In the genomic region with DNA sequence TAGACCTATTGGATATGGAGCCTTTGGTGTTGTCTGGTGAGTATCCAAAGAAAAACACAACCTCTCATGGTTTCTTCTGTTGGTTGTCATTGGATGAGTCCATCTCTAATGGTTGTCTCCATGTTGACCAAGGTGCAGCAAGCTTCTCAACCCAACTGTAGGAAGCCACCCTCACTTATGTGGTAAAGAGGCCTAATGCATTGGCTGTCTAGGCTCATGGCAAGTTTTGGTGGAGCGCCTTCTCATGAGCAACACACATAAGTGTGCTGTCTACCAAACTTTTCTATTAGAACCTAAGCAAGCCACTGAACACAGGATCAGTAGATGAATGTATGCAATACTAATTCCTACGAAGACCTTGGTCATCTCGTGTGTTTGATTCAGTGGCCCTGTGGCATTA, we compare ENCODE assay signal across 9 cellular contexts. TPM values are rescaled to one million over a fixed set of nuclear protein-coding genes. Genes with fewer than 3 reads are reported as not detected.
A peak's percentile ranks its signal among the peaks of the same experiment; 100 is the strongest.
DNase-seq lines count a peak whose midpoint lies in the region; ATAC-seq and TF ChIP-seq lines count a peak whose summit lies in the region.
"Had no signal": no experiment of that assay in that cellular context is flagged by ENCODE, and none has a peak within 500 bp of the region (broad histone marks: within the 10 kb centered on the region; RNA-seq: fewer than 3 reads in every experiment).

No MANE protein-coding gene starts in this region.

- no peak overlapping the region for H2BK20ac ChIP-seq in IMR-90 (ENCODE audit: low read depth, low read length)

- no peak overlapping the region; the same call in 1 of the 2 replicates for H2BK120ac ChIP-seq in IMR-90 (ENCODE audit: low read depth, low read length)

- no TSS peak for BruUV-seq in IMR-90 (replicated peaks; lab: Mats Ljungman, UMichigan)

- H4K91ac ChIP-seq in IMR-90 (ENCODE audit: insufficient read depth, low read depth, low read length) = no peak overlapping the region

- H4K20me1 ChIP-seq in IMR-90 (ENCODE audit: insufficient read depth, low read length) = peaks cover 46% of the 10 kb centered on the region

- intact Hi-C loops in CD4-positive, alpha-beta memory T cell (cut with micrococcal nuclease) = no loop called here
- intact Hi-C loops in IMR-90 (cut with micrococcal nuclease) (loop anchor here (5.0 to 10.0 kb wide), 2 partner anchors 139 to 292 kb away; a partner anchor contains a TSS), natural killer cell (cut with micrococcal nuclease) (no loop called here), gastrocnemius medialis (cut with DNase I; ENCODE audit: low total_unique reads) (no loop called here)

- H2AFZ ChIP-seq in IMR-90 (replicated peaks; ENCODE audit: low read length, poor library complexity) = no peak overlapping the region

- H2BK15ac ChIP-seq in IMR-90 (ENCODE audit: low read depth, low read length) = no peak overlapping the region

- TF ChIP-seq POLR2A in IMR-90 (IDR thresholded peaks at IDR 0.05; ENCODE audit: low read depth, low read length) = no peak
- TF ChIP-seq POLR2A in gastrocnemius medialis (IDR thresholded peaks at IDR 0.05) = no peak

- no peak overlapping the region for H3K56ac ChIP-seq in IMR-90 (ENCODE audit: extremely low read depth, insufficient read depth, low read length)

- 0 out of 2 replicates have a peak overlapping the region, but pooled peaks have one; percentile 7 for H2AK5ac ChIP-seq in IMR-90 (ENCODE audit: low read depth, low read length)

- H3K23ac ChIP-seq in IMR-90 (ENCODE audit: low read depth, low read length) = peak overlapping the region; percentile 10; the same call in 1 of the 2 replicates

- in situ Hi-C loops in IMR-90 (cut with MboI; ENCODE audit: low sequenced_read_pairs) = loop anchor here (10.0 kb wide), 1 partner anchor 282 kb away; no protein-coding TSS in a partner anchor
- in situ Hi-C loops in brain microvascular endothelial cell (cut with HindIII; ENCODE audit: low pct_ligation_motif_present, low sequenced_read_pairs) = no loop called here
- in situ Hi-C loops in gastrocnemius medialis (cut with MboI; ENCODE audit: low sequenced_read_pairs in 4 of 4) = loop anchor here in 1 of 4 donors (10.0 kb wide), 1 partner anchor 292 kb away; a partner anchor contains a TSS

- H2AK9ac ChIP-seq in IMR-90 (replicated peaks; ENCODE audit: low read depth, low read length, poor library complexity) = no peak overlapping the region

- no peaks in the 10 kb centered on the region for H3K9me3 Mint-ChIP-seq in CD4-positive, alpha-beta memory T cell
- no peaks in the 10 kb centered on the region for H3K9me3 Mint-ChIP-seq in natural killer cell

- no peaks in the 10 kb centered on the region for H3K36me3 ChIP-seq in CD4-positive, alpha-beta memory T cell (ENCODE audit: insufficient read depth, low read length)
- peaks cover 8% of the 10 kb centered on the region; the same call in 1 of the 2 replicates for H3K36me3 ChIP-seq in IMR-90 (ENCODE audit: control insufficient read depth, insufficient read depth, low read length)
- H3K36me3 ChIP-seq in brain microvascular endothelial cell (replicated peaks) = no peaks in the 10 kb centered on the region
- no peaks in the 10 kb centered on the region for H3K36me3 ChIP-seq in gastrocnemius medialis
- H3K36me3 ChIP-seq: prostate gland had no signal

- H4K8ac ChIP-seq in IMR-90 (ENCODE audit: low read depth in 2 of 2, low read length in 2 of 2) = no peak overlapping the region

- H3K4me1 Mint-ChIP-seq in CD4-positive, alpha-beta memory T cell = peaks cover 51 to 75% (median 65%) of the 10 kb centered on the region in 4 donors
- peaks cover 69% of the 10 kb centered on the region in 2 donors for H3K4me1 Mint-ChIP-seq in natural killer cell

- no peak for DNase-seq in CD4-positive, alpha-beta memory T cell
- no peak for DNase-seq in IMR-90
- no peak for DNase-seq in brain microvascular endothelial cell
- DNase-seq in natural killer cell = no peak
- no peak for DNase-seq in LoVo (ENCODE audit: low spot score)
- DNase-seq in gastrocnemius medialis = no peak
- DNase-seq in HCEC 1CT = no peak

- no peaks in the 10 kb centered on the region for H3K27me3 ChIP-seq in CD4-positive, alpha-beta memory T cell (ENCODE audit: insufficient read depth, low read length)
- H3K27me3 ChIP-seq in IMR-90 (ENCODE audit: control insufficient read depth, insufficient read depth, low read length) = no peaks in the 10 kb centered on the region
- H3K27me3 ChIP-seq in brain microvascular endothelial cell (replicated peaks) = no peaks in the 10 kb centered on the region
- H3K27me3 ChIP-seq in gastrocnemius medialis = no peaks in the 10 kb centered on the region

- no CpG with 5 or more reads among the region's 3 CpGs for WGBS in IMR-90 (ENCODE audit: extremely low coverage in 2 of 2, insufficient read length in 1 of 2), 2 experiments

- H3K27me3 Mint-ChIP-seq in CD4-positive, alpha-beta memory T cell = no peaks in the 10 kb centered on the region
- H3K27me3 Mint-ChIP-seq in natural killer cell (ENCODE audit: low read depth in 2 of 2) = no peaks in the 10 kb centered on the region

- POLR2A ChIA-PET in CD4-positive, alpha-beta memory T cell (lab: Charles Lee; ENCODE audit: partially characterized antibody) = no interaction called here
- POLR2A ChIA-PET in IMR-90 (lab: Charles Lee; ENCODE audit: unreplicated experiment) = interaction anchor here (0.5 kb wide), 2 partner anchors 177 to 259 kb away, joined by 4 to 13 read pairs; no protein-coding TSS in a partner anchor

- no peak overlapping the region for H3K27ac ChIP-seq in CD4-positive, alpha-beta memory T cell (ENCODE audit: low read depth, low read length)
- peak overlapping the region; percentile 7; the same call in 1 of the 2 replicates for H3K27ac ChIP-seq in IMR-90 (ENCODE audit: insufficient read depth, low read length)
- H3K27ac ChIP-seq in brain microvascular endothelial cell = no peak overlapping the region
- H3K27ac ChIP-seq in gastrocnemius medialis = no peak overlapping the region
- H3K27ac ChIP-seq: prostate gland had no signal

- H2BK5ac ChIP-seq in IMR-90 (ENCODE audit: low read depth, low read length, poor library complexity, severe bottlenecking) = peak overlapping the region; percentile 42

- no peak overlapping the region for H3K4ac ChIP-seq in IMR-90 (ENCODE audit: low read depth, low read length)

- no peak overlapping the region for H4K5ac ChIP-seq in IMR-90 (ENCODE audit: low read depth, low read length)

- TF ChIP-seq CTCF in IMR-90 (conservative IDR thresholded peaks at IDR 0.05; ENCODE audit: low read depth, low read length) (no peak), brain microvascular endothelial cell (IDR thresholded peaks at IDR 0.05; ENCODE audit: low read depth, low read length, missing control alignments) (no peak), natural killer cell (IDR thresholded peaks at IDR 0.05) (no peak), gastrocnemius medialis (IDR thresholded peaks at IDR 0.05 in 4 of 5, conservative IDR thresholded peaks at IDR 0.05 in 1 of 5) (no peak)

- H3K14ac ChIP-seq in IMR-90 (replicated peaks; ENCODE audit: low read depth, low read length) = peak overlapping the region; percentile 11

- H3K9me1 ChIP-seq in IMR-90 (ENCODE audit: insufficient read depth, low read length) = peaks cover 7% of the 10 kb centered on the region; the same call in 1 of the 2 replicates

- dilution Hi-C loops in IMR-90 (cut with HindIII; ENCODE audit: low sequenced_read_pairs, unreplicated experiment) = no loop called here

- H3K4me3 Mint-ChIP-seq in CD4-positive, alpha-beta memory T cell = peak overlapping the region; percentile 57 to 92 (median 86)
- peak overlapping the region; percentile 93 for H3K4me3 Mint-ChIP-seq in natural killer cell

- peak overlapping the region; percentile 100 for H3K4me2 ChIP-seq in IMR-90 (ENCODE audit: low read depth, low read length)

- CTCF ChIA-PET in CD4-positive, alpha-beta memory T cell (lab: Charles Lee; ENCODE audit: partially characterized antibody) = interaction anchor here (0.7 to 1.2 kb wide), 2 partner anchors 14 to 16 kb away, joined by 3 to 4 read pairs; no protein-coding TSS in a partner anchor
- CTCF ChIA-PET in IMR-90 (lab: Yijun Ruan, JAX) = no interaction called here

- no peak for TF ChIP-seq RAD21 in IMR-90 (IDR thresholded peaks at IDR 0.05; ENCODE audit: low read length)

- no peaks in the 10 kb centered on the region for H3K9me3 ChIP-seq in CD4-positive, alpha-beta memory T cell (ENCODE audit: control insufficient read depth in 1 of 2, low read length in 2 of 2)
- H3K9me3 ChIP-seq in IMR-90 (ENCODE audit: control insufficient read depth, insufficient read depth, low read length) = no peaks in the 10 kb centered on the region
- no peaks in the 10 kb centered on the region for H3K9me3 ChIP-seq in gastrocnemius medialis
- H3K9me3 ChIP-seq: prostate gland had no signal

- ATAC-seq in IMR-90 (ENCODE audit: low read depth) (no peak), natural killer cell (no peak), GM18868 (IDR thresholded peaks at IDR 0.05; ENCODE audit: unreplicated experiment) (no peak), gastrocnemius medialis (no peak)

- peaks cover 0 to 3% of the 10 kb centered on the region in 2 donors for H3K36me3 Mint-ChIP-seq in CD4-positive, alpha-beta memory T cell
- no peaks in the 10 kb centered on the region for H3K36me3 Mint-ChIP-seq in natural killer cell

- H3K4me1 ChIP-seq in CD4-positive, alpha-beta memory T cell (ENCODE audit: insufficient read depth, low read length) = peaks cover 57% of the 10 kb centered on the region
- H3K4me1 ChIP-seq in IMR-90 (ENCODE audit: control insufficient read depth, insufficient read depth, low read length) (peaks cover 10% of the 10 kb centered on the region), gastrocnemius medialis (peaks cover 50 to 52% of the 10 kb centered on the region in 2 donors)

- peak overlapping the region; percentile 45; the same call in 1 of the 2 replicates for H3K9ac ChIP-seq in IMR-90 (ENCODE audit: low read depth, low read length)

- H3K18ac ChIP-seq in IMR-90 (ENCODE audit: low read depth, low read length) = no peak overlapping the region

- H3K4me3 ChIP-seq in CD4-positive, alpha-beta memory T cell (ENCODE audit: low read length in 2 of 2) = peak overlapping the region in 1 of 2 donors; percentile 7
- H3K4me3 ChIP-seq in IMR-90 (ENCODE audit: insufficient read depth, low read depth, low read length) = peak overlapping the region; percentile 71
- H3K4me3 ChIP-seq in brain microvascular endothelial cell (ENCODE audit: low read depth, low read length) = peak overlapping the region; percentile 20
- no peak overlapping the region for H3K4me3 ChIP-seq in gastrocnemius medialis
- H3K4me3 ChIP-seq: prostate gland had no signal

- peak overlapping the region in 6 of 7 donors; percentile 4 to 70 (median 26) for H3K27ac Mint-ChIP-seq in CD4-positive, alpha-beta memory T cell
- H3K27ac Mint-ChIP-seq in natural killer cell = peak overlapping the region; percentile 92 to 94

- H3K79me1 ChIP-seq in IMR-90 (ENCODE audit: low read depth in 1 of 2, low read length in 2 of 2) = peaks cover 3 to 46% of the 10 kb centered on the region in 2 experiments

RNA-seq across cellular contexts. Expression of a gene that starts 0.8 kb away (rescaled TPM):
- total RNA-seq in CD4-positive, alpha-beta memory T cell = 10 to 100 TPM; 13.8 to 14.0 TPM
- polyA plus RNA-seq in CD4-positive, alpha-beta memory T cell = 1 to 10 TPM; 1.2 to 1.8 TPM
- total RNA-seq in IMR-90 (2012; rRNA removed) (23.3 and 29.2 TPM in 2 replicates), natural killer cell (10 to 100 TPM; 18.3 to 35.6 (median 20.8) TPM), gastrocnemius medialis (10 to 100 TPM in 2 of 4 donors, 1 to 10 TPM in 2; 6.5 to 11.0 (median 9.1) TPM)
- polyA plus RNA-seq in IMR-90 (2012; rRNA removed) = 13.8 and 15.3 TPM in 2 replicates
- polyA plus RNA-seq in IMR-90 (2012; cell fraction: cytosol; rRNA removed) = 6.2 and 8.6 TPM in 2 replicates
- polyA plus RNA-seq in IMR-90 (2012; cell fraction: nucleus; rRNA removed; ENCODE audit: low replicate concordance) = 20.9 and 37.1 TPM in 2 replicates

Comparison
In these comparisons a context has a peak if more than half of its experiments do, and no peak if none do; other contexts are left out.
1. H3K4me3 ChIP-seq: peak in IMR-90 (single experiment) and brain microvascular endothelial cell (single experiment); none in gastrocnemius medialis (0 of 4).